In the genomic region with DNA sequence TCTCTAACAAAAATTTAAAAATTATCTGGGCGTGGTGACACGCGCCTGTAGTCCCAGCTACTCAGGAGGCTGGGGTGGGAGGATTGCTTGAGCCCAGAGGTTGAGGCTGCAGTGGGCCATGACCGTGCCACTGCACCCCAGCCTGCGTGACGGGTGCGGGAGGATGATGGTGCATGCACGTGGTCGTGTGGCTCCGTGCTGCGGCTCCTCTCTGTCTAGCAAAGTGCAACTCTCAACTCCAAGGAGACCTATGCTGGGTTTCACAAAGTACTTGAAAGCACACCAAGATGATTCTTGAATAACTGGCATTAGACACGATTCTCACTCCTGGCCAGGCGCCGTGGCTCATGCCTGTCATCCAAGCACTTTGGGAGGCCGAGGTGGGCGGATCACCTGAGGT, we compare ENCODE assay signal across 36 cellular contexts. TPM values are rescaled to one million over a fixed set of nuclear protein-coding genes. Genes with fewer than 3 reads are reported as not detected.
DNase-seq lines count a peak whose midpoint lies in the region; ATAC-seq, FAIRE-seq and TF ChIP-seq lines count a peak whose summit lies in the region.
"Had no signal": no experiment of that assay in that cellular context is flagged by ENCODE, and none has a peak within 500 bp of the region (broad histone marks: within the 10 kb centered on the region; RNA-seq: fewer than 3 reads in every experiment).

No MANE protein-coding gene starts in this region.

- H4K8ac ChIP-seq in trophoblast cell (ENCODE audit: low read depth, low read length), result no peak overlapping the region

- no peaks in the 10 kb centered on the region for H3K9me3 ChIP-seq in cardiac muscle cell (ENCODE audit: low read depth)
- no peaks in the 10 kb centered on the region for H3K9me3 ChIP-seq in heart right ventricle
- no peaks in the 10 kb centered on the region for H3K9me3 ChIP-seq in HepG2 (ENCODE audit: low read length)
- H3K9me3 ChIP-seq in trophoblast cell (ENCODE audit: insufficient read depth, low read depth, low read length), result peaks cover 5% of the 10 kb centered on the region
- H3K9me3 ChIP-seq in vagina, result no peaks in the 10 kb centered on the region
- H3K9me3 ChIP-seq: breast epithelium, left lung, SJCRH30 had no signal

- no peak overlapping the region for H3K4me3 ChIP-seq in cardiac muscle cell
- no peak overlapping the region for H3K4me3 ChIP-seq in heart right ventricle
- no peak overlapping the region for H3K4me3 ChIP-seq in HepG2 (replicated peaks in 1 of 3; ENCODE audit: insufficient read depth in 1 of 3, low read depth in 2 of 3, low read length in 3 of 3)
- H3K4me3 ChIP-seq in trophoblast cell (ENCODE audit: low read depth, low read length), result peak overlapping the region; percentile 18
- H3K4me3 ChIP-seq in vagina, result no peak overlapping the region
- H3K4me3 ChIP-seq: breast epithelium, coronary artery, GM12878, left lung, SJCRH30 had no signal

- H2AK5ac ChIP-seq in trophoblast cell (ENCODE audit: low read length), result no peak overlapping the region

- H3K23ac ChIP-seq in trophoblast cell (ENCODE audit: low read length), result no peak overlapping the region

- no peak for TF ChIP-seq CTCF in cardiac muscle cell (IDR thresholded peaks at IDR 0.05; ENCODE audit: low read depth, low read length)
- no peak for TF ChIP-seq CTCF in heart right ventricle (IDR thresholded peaks at IDR 0.05)
- TF ChIP-seq CTCF in HepG2 (CRISPR knock-in tag; IDR thresholded peaks at IDR 0.05), result no peak
- no peak for TF ChIP-seq CTCF in vagina (IDR thresholded peaks at IDR 0.05)

- no peak overlapping the region for H4K12ac ChIP-seq in trophoblast cell (ENCODE audit: low read depth, low read length)

- H2BK5ac ChIP-seq in trophoblast cell (ENCODE audit: low read depth, low read length, poor library complexity), result no peak overlapping the region

- no peak for TF ChIP-seq EP300 in HepG2 (IDR thresholded peaks at IDR 0.05; ENCODE audit: low read depth in 2 of 2, low read length in 2 of 2)
- TF ChIP-seq EP300 in HepG2 (CRISPR knock-in tag; IDR thresholded peaks at IDR 0.05; ENCODE audit: borderline replicate concordance), result no peak

- no peak for ATAC-seq in heart right ventricle
- no peak for ATAC-seq in HepG2
- no peak for ATAC-seq in GM18867 (IDR thresholded peaks at IDR 0.05; ENCODE audit: unreplicated experiment)
- no peak for ATAC-seq in GM18870 (IDR thresholded peaks at IDR 0.05; ENCODE audit: unreplicated experiment)
- ATAC-seq: activated CD8-positive, alpha-beta T cell treated with anti-CD3 and anti-CD28 coated beads for 36 hours; esophagus mucosa; foreskin keratinocyte; GM12878 had no signal

- H2BK12ac ChIP-seq in trophoblast cell (ENCODE audit: low read length), result no peak overlapping the region

- WGBS in heart right ventricle, 2 donors, result 94 to 97% methylated on average over 16 of the region's 16 CpGs
- WGBS in HepG2 (ENCODE audit: low lambda C conversion rate), result 98% methylated on average over 13 of the region's 16 CpGs
- WGBS in trophoblast cell (ENCODE audit: extremely low coverage, insufficient coverage, insufficient read length), result no CpG with 5 or more reads among the region's 16 CpGs

- H3K4me2 ChIP-seq in HepG2 (ENCODE audit: low read depth, low read length) (no peak overlapping the region), trophoblast cell (ENCODE audit: low read length) (no peak overlapping the region)

- H3K27ac ChIP-seq in cardiac muscle cell, result peak overlapping the region; percentile 99
- H3K27ac ChIP-seq in heart right ventricle, result no peak overlapping the region
- no peak overlapping the region for H3K27ac ChIP-seq in HepG2 (ENCODE audit: extremely low read length, insufficient read depth, low read length)
- no peak overlapping the region for H3K27ac ChIP-seq in trophoblast cell (ENCODE audit: low read depth, low read length)
- H3K27ac ChIP-seq in vagina, result peak overlapping the region; percentile 67
- H3K27ac ChIP-seq: 22Rv1, foreskin keratinocyte, parathyroid adenoma had no signal

- H3K27me3 ChIP-seq in cardiac muscle cell (no peaks in the 10 kb centered on the region), heart right ventricle (peaks cover 0 to 3% (median 0%) of the 10 kb centered on the region in 7 donors), HepG2 (ENCODE audit: control insufficient read depth in 1 of 2, insufficient read depth in 2 of 2, low read length in 2 of 2) (no peaks in the 10 kb centered on the region), trophoblast cell (ENCODE audit: insufficient read depth, low read length) (no peaks in the 10 kb centered on the region), vagina (no peaks in the 10 kb centered on the region)
- H3K27me3 ChIP-seq: breast epithelium, foreskin keratinocyte, SJCRH30 had no signal

- H3K4me1 ChIP-seq in cardiac muscle cell (ENCODE audit: low read depth) (peaks cover 46% of the 10 kb centered on the region), heart right ventricle (peaks cover 0 to 38% (median 14%) of the 10 kb centered on the region in 9 donors), HepG2 (ENCODE audit: insufficient read depth, low read length) (peaks cover 33% of the 10 kb centered on the region), trophoblast cell (ENCODE audit: control insufficient read depth in 1 of 2, insufficient read depth in 2 of 2, low read length in 2 of 2) (peaks cover 25 to 31% of the 10 kb centered on the region in 2 experiments), vagina (peaks cover 47% of the 10 kb centered on the region)
- H3K4me1 ChIP-seq: breast epithelium had no signal

- peaks cover 13% of the 10 kb centered on the region for H3K79me2 ChIP-seq in HepG2 (ENCODE audit: insufficient read depth, low read length)
- H3K79me2 ChIP-seq in trophoblast cell (ENCODE audit: control insufficient read depth, insufficient read depth, low read length, poor library complexity), result peaks cover 7% of the 10 kb centered on the region
- H3K79me2 ChIP-seq: parathyroid adenoma had no signal

- FAIRE-seq in HepG2 (lab: Jason Lieb, UNC), result no peak
- FAIRE-seq: GM12878, RCC 7860, urothelium cell line had no signal

- no peak overlapping the region for H2BK120ac ChIP-seq in trophoblast cell (ENCODE audit: insufficient read depth, low read length, poor library complexity)

- H3K4ac ChIP-seq in trophoblast cell (ENCODE audit: low read depth, low read length), result no peak overlapping the region

- intact Hi-C loops in heart right ventricle (cut with DNase I), result loop anchor here in 1 of 10 donors (10.0 kb wide), 1 partner anchor 129 kb away; no protein-coding TSS in a partner anchor
- intact Hi-C loops in HepG2 (cut with micrococcal nuclease; ENCODE audit: unreplicated experiment), result loop anchor here (2.0 kb wide), 1 partner anchor 19 kb away; no protein-coding TSS in a partner anchor
- intact Hi-C loops in vagina (cut with DNase I), result no loop called here

- DNase-seq in cardiac muscle cell (ENCODE audit: low read depth in 1 of 2, low spot score in 1 of 2), result no peak
- no peak for DNase-seq in heart right ventricle
- no peak for DNase-seq in HepG2 (ENCODE audit: low spot score)
- DNase-seq in trophoblast cell, result no peak
- DNase-seq in vagina (ENCODE audit: extremely low spot score in 2 of 2), result no peak
- DNase-seq in NCI-H524 (lab: John Stamatoyannopoulos, UW), result no peak
- DNase-seq: activated CD4-positive, CD25-positive, alpha-beta regulatory T cell treated with anti-CD3 and anti-CD28 coated beads, Interleukin-2, amount 50 U/mL, for 72 hours; activated CD8-positive, alpha-beta T cell treated with anti-CD3 and anti-CD28 coated beads for 36 hours; amygdala; CD4-positive, CD25-positive, alpha-beta regulatory T cell; effector memory CD4-positive, alpha-beta T cell; EL; foreskin keratinocyte; hippocampal formation; immature natural killer cell; midbrain; natural killer cell; NCI-H1092; NCI-H1694 treated with DMSO at 0.1 percent for 48 hours; NCI-H2171; NCI-H524 treated with DMSO at 0.1 percent for 48 hours; NK-92 treated with Interleukin-12 subunit alpha and Interleukin-12 subunit beta, amount 100 ng/mL, for 24 hours; stimulated activated CD4-positive, alpha-beta T cell treated with anti-CD3 and anti-CD28 coated beads, Interleukin-2, amount 100 ng/mL, for 48 hours; T-helper 1 cell had no signal

- no peak overlapping the region for H2AFZ ChIP-seq in HepG2 (ENCODE audit: low read length)
- H2AFZ ChIP-seq in trophoblast cell (ENCODE audit: insufficient read depth, low read length, poor library complexity), result no peak overlapping the region
- H2AFZ ChIP-seq: parathyroid adenoma had no signal

- TSS peak; percentile 61 for BruUV-seq in HepG2 (replicated peaks; lab: Mats Ljungman, UMichigan)

- H4K91ac ChIP-seq in trophoblast cell (ENCODE audit: low read depth, low read length), result no peak overlapping the region

- H3K14ac ChIP-seq in trophoblast cell (ENCODE audit: low read length), result no peak overlapping the region

- CTCF ChIA-PET in HepG2 (lab: Yijun Ruan, JAX; ENCODE audit: low intra/inter-chr PET ratio, low total read pairs), result no interaction called here

- no peaks in the 10 kb centered on the region; the same call in 1 of the 2 replicates for H4K20me1 ChIP-seq in HepG2 (ENCODE audit: insufficient read depth, low read length)

- H3K79me1 ChIP-seq in trophoblast cell (ENCODE audit: low read length), result peaks cover 15% of the 10 kb centered on the region

- no peak overlapping the region for H3K18ac ChIP-seq in trophoblast cell (ENCODE audit: low read length)

- TF ChIP-seq POLR2A in HepG2 (IDR thresholded peaks at IDR 0.05; ENCODE audit: insufficient read depth in 1 of 2, low read depth in 2 of 2, low read length in 2 of 2), result no peak
- no peak for TF ChIP-seq POLR2A in vagina (IDR thresholded peaks at IDR 0.05)

- in situ Hi-C loops in HepG2 (cut with HindIII; ENCODE audit: extremely low pct_ligation_motif_present, low pct_unique_long_range_greater_than_20kb), result no loop called here

- POLR2A ChIA-PET in HepG2 (lab: Yijun Ruan, JAX), result interaction anchor here (1.9 to 2.1 kb wide), 2 partner anchors 18 to 26 kb away, joined by 10 to 12 read pairs; partner anchors contain the start of gene NXN

- no peak for TF ChIP-seq RAD21 in HepG2 (CRISPR knock-in tag; IDR thresholded peaks at IDR 0.05)

- H3K36me3 ChIP-seq in cardiac muscle cell (no peaks in the 10 kb centered on the region), heart right ventricle (no peaks in the 10 kb centered on the region), HepG2 (replicated peaks in 1 of 2; ENCODE audit: control insufficient read depth in 1 of 2, insufficient read depth in 2 of 2, low read length in 2 of 2) (no peaks in the 10 kb centered on the region; a peak in 1 of 5 replicates), trophoblast cell (ENCODE audit: control insufficient read depth in 1 of 2, insufficient read depth in 2 of 2, low read length in 2 of 2) (peaks cover 0 to under 1% of the 10 kb centered on the region in 2 experiments), vagina (no peaks in the 10 kb centered on the region)
- H3K36me3 ChIP-seq: breast epithelium, left lung, SJCRH30 had no signal

- H3K9ac ChIP-seq in HepG2 (ENCODE audit: insufficient read depth, low read depth, low read length), result no peak overlapping the region
- H3K9ac ChIP-seq in trophoblast cell (ENCODE audit: low read length), result no peak overlapping the region
- H3K9ac ChIP-seq: parathyroid adenoma had no signal

RNA-seq across cellular contexts. Expression of gene NXN, which starts 25.8 kb away (rescaled TPM):
- total RNA-seq in cardiac muscle cell (107 and 122 TPM in 2 replicates), heart right ventricle (10 to 100 TPM; 11.6 to 24.4 (median 15.9) TPM), HepG2 (2016; rRNA removed; fragmentation: Illumina TruSeq; extraction: Trizol) (21.3 and 22.2 TPM in 2 replicates), vagina (51.6 TPM)
- polyA plus RNA-seq in cardiac muscle cell (120 and 128 TPM in 2 replicates), heart right ventricle (10 to 100 TPM in 1 of 2 donors, 1 to 10 TPM in 1; 9.9 to 20.8 TPM), HepG2 (2011; rRNA removed) (22.3 and 24.3 TPM in 2 replicates)
- total RNA-seq in HepG2 (2016; cell fraction: cytosol; rRNA removed; fragmentation: Illumina TruSeq; extraction: Trizol; ENCODE audit: low read depth), result 13.3 and 13.9 TPM in 2 replicates
- total RNA-seq in HepG2 (2016; cell fraction: insoluble cytoplasmic fraction; rRNA removed; fragmentation: Illumina TruSeq; extraction: Trizol), result 16.8 and 27.5 TPM in 2 replicates
- 21.1 and 21.3 TPM in 2 replicates for total RNA-seq in HepG2 (2016; cell fraction: membrane; rRNA removed; fragmentation: Illumina TruSeq; extraction: Trizol)
- 15.4 and 15.6 TPM in 2 replicates for total RNA-seq in HepG2 (2016; cell fraction: nucleus; rRNA removed; fragmentation: Illumina TruSeq; extraction: Trizol)
- polyA plus RNA-seq in HepG2 (2011; cell fraction: cytosol; rRNA removed), result 21.0 and 28.9 TPM in 2 replicates
- polyA plus RNA-seq in HepG2 (2011; cell fraction: nucleus; rRNA removed), result 17.8 and 20.8 TPM in 2 replicates
- polyA plus RNA-seq in HepG2 (2012), result 14.8 and 16.8 TPM in 2 replicates
- 11.0 and 11.8 TPM in 2 replicates for polyA plus RNA-seq in HepG2 (2016; cell fraction: cytosol; fragmentation: Illumina TruSeq; extraction: Trizol; ENCODE audit: low read depth)
- 23.0 and 33.6 TPM in 2 replicates for polyA plus RNA-seq in HepG2 (2016; cell fraction: insoluble cytoplasmic fraction; fragmentation: Illumina TruSeq; extraction: Trizol; ENCODE audit: low read depth)
- 21.3 and 21.9 TPM in 2 replicates for polyA plus RNA-seq in HepG2 (2016; cell fraction: membrane; fragmentation: Illumina TruSeq; extraction: Trizol; ENCODE audit: low read depth)
- 24.4 and 29.9 TPM in 2 replicates for polyA plus RNA-seq in HepG2 (2016; cell fraction: nucleus; fragmentation: Illumina TruSeq; extraction: Trizol; ENCODE audit: insufficient read depth, low read depth)
- polyA minus RNA-seq in HepG2 (2011; rRNA and poly(A)+ RNA removed; ENCODE audit: low replicate concordance), result 9.8 and 67.1 TPM in 2 replicates
- 23.8 and 25.1 TPM in 2 replicates for polyA minus RNA-seq in HepG2 (2011; cell fraction: cytosol; rRNA and poly(A)+ RNA removed)
- 16.8 and 18.4 TPM in 2 replicates for polyA minus RNA-seq in HepG2 (2011; cell fraction: nucleus; rRNA and poly(A)+ RNA removed)
- polyA plus RNA-seq in trophoblast cell (2013), result 57.9 and 59.2 TPM in 2 replicates

RNA-seq across cellular contexts. Expression of gene TIMM22, which starts 43.2 kb away (rescaled TPM):
- total RNA-seq in cardiac muscle cell, result 26.8 and 28.4 TPM in 2 replicates
- 33.1 and 34.7 TPM in 2 replicates for polyA plus RNA-seq in cardiac muscle cell
- 10 to 100 TPM; 15.0 to 19.8 (median 18.5) TPM for total RNA-seq in heart right ventricle
- 10 to 100 TPM; 12.5 to 14.8 TPM for polyA plus RNA-seq in heart right ventricle
- 15.5 and 16.3 TPM in 2 replicates for total RNA-seq in HepG2 (2016; rRNA removed; fragmentation: Illumina TruSeq; extraction: Trizol)
- total RNA-seq in HepG2 (2016; cell fraction: cytosol; rRNA removed; fragmentation: Illumina TruSeq; extraction: Trizol; ENCODE audit: low read depth), result 4.9 and 5.4 TPM in 2 replicates
- 15.6 and 15.9 TPM in 2 replicates for total RNA-seq in HepG2 (2016; cell fraction: insoluble cytoplasmic fraction; rRNA removed; fragmentation: Illumina TruSeq; extraction: Trizol)
- 11.2 and 11.4 TPM in 2 replicates for total RNA-seq in HepG2 (2016; cell fraction: membrane; rRNA removed; fragmentation: Illumina TruSeq; extraction: Trizol)
- total RNA-seq in HepG2 (2016; cell fraction: nucleus; rRNA removed; fragmentation: Illumina TruSeq; extraction: Trizol), result 10.4 and 11.1 TPM in 2 replicates
- polyA plus RNA-seq in HepG2 (2011; rRNA removed), result 5.9 and 6.2 TPM in 2 replicates
- 7.1 and 7.6 TPM in 2 replicates for polyA plus RNA-seq in HepG2 (2011; cell fraction: cytosol; rRNA removed)
- polyA plus RNA-seq in HepG2 (2011; cell fraction: nucleus; rRNA removed), result 6.4 and 7.1 TPM in 2 replicates
- 6.3 and 7.0 TPM in 2 replicates for polyA plus RNA-seq in HepG2 (2012)
- 4.7 and 4.8 TPM in 2 replicates for polyA plus RNA-seq in HepG2 (2016; cell fraction: cytosol; fragmentation: Illumina TruSeq; extraction: Trizol; ENCODE audit: low read depth)
- 15.5 and 17.0 TPM in 2 replicates for polyA plus RNA-seq in HepG2 (2016; cell fraction: insoluble cytoplasmic fraction; fragmentation: Illumina TruSeq; extraction: Trizol; ENCODE audit: low read depth)
- 8.7 and 9.5 TPM in 2 replicates for polyA plus RNA-seq in HepG2 (2016; cell fraction: membrane; fragmentation: Illumina TruSeq; extraction: Trizol; ENCODE audit: low read depth)
- polyA plus RNA-seq in HepG2 (2016; cell fraction: nucleus; fragmentation: Illumina TruSeq; extraction: Trizol; ENCODE audit: insufficient read depth, low read depth), result 13.9 and 14.1 TPM in 2 replicates
- 13.7 and 22.2 TPM in 2 replicates for polyA minus RNA-seq in HepG2 (2011; rRNA and poly(A)+ RNA removed; ENCODE audit: low replicate concordance)
- 4.3 and 4.9 TPM in 2 replicates for polyA minus RNA-seq in HepG2 (2011; cell fraction: cytosol; rRNA and poly(A)+ RNA removed)
- polyA minus RNA-seq in HepG2 (2011; cell fraction: nucleus; rRNA and poly(A)+ RNA removed), result 19.9 and 20.0 TPM in 2 replicates
- 10.6 and 10.9 TPM in 2 replicates for polyA plus RNA-seq in trophoblast cell (2013)
- total RNA-seq in vagina, result 8.8 TPM

Comparison
In these comparisons a context has a peak if more than half of its experiments do, and no peak if none do; other contexts are left out.
1. H3K27ac ChIP-seq: peak in cardiac muscle cell (single experiment) and vagina (single experiment); none in heart right ventricle (0 of 10), HepG2 (single experiment) and trophoblast cell (single experiment).